In genomic region chr5:177507165-177507564, GRCh38 we compare ENCODE assay signal across 11 cellular contexts. TPM values are rescaled to one million over a fixed set of nuclear protein-coding genes. Genes with fewer than 3 reads are reported as not detected.
A peak's percentile ranks its signal among the peaks of the same experiment; 100 is the strongest.
DNase-seq lines count a peak whose midpoint lies in the region; ATAC-seq, FAIRE-seq and TF ChIP-seq lines count a peak whose summit lies in the region.
"Had no signal": no experiment of that assay in that cellular context is flagged by ENCODE, and none has a peak within 500 bp of the region (broad histone marks: within the 10 kb centered on the region; RNA-seq: fewer than 3 reads in every experiment).

No MANE protein-coding gene starts in this region.

- DNase-seq in LHCN-M2 (ENCODE audit: low read depth) (peak; percentile 26), K562 (ENCODE audit: extremely low read depth in 1 of 4, low spot score in 3 of 4) (peak in 1 of 4 experiments; percentile 68), neural progenitor cell (ENCODE audit: low spot score) (no peak), omental fat pad (ENCODE audit: low spot score) (no peak)
- no peak for DNase-seq in stimulated activated CD4-positive, alpha-beta T cell treated with anti-CD3 and anti-CD28 coated beads, Interleukin-2, amount 100 ng/mL, for 24 hours
- no peak for DNase-seq in CD8-positive, alpha-beta T cell
- DNase-seq: NCI-H2081 treated with DMSO at 0.1 percent for 48 hours, posterior cingulate gyrus had no signal

- H3K27me3 ChIP-seq in K562 (ENCODE audit: control insufficient read depth in 2 of 2, insufficient read depth in 2 of 2, low read length in 2 of 2) (no peaks in the 10 kb centered on the region), neural progenitor cell (no peaks in the 10 kb centered on the region)
- no peaks in the 10 kb centered on the region for H3K27me3 ChIP-seq in CD8-positive, alpha-beta T cell (ENCODE audit: insufficient read depth, low read length)
- H3K27me3 ChIP-seq: heart left ventricle had no signal

- H3K9me1 ChIP-seq in K562 (ENCODE audit: control insufficient read depth, insufficient read depth, low read length) = no peaks in the 10 kb centered on the region

- H3K4me3 ChIP-seq in GM08714 (ENCODE audit: low read length) (peak overlapping the region; percentile 66; the same call in 1 of the 2 replicates), K562 (no peak overlapping the region), neural progenitor cell (no peak overlapping the region)
- no peak overlapping the region for H3K4me3 ChIP-seq in CD8-positive, alpha-beta T cell (ENCODE audit: low read depth, low read length)

- intact Hi-C loops in K562 (cut with micrococcal nuclease) = no loop called here
- intact Hi-C loops in CD8-positive, alpha-beta T cell (cut with DNase I, micrococcal nuclease) = no loop called here

- TF ChIP-seq POLR2A in K562 (conservative IDR thresholded peaks at IDR 0.05) = no peak

- TF ChIP-seq EP300 in K562 (IDR thresholded peaks at IDR 0.05; ENCODE audit: low read length) = no peak

- no peak; a peak in 1 of 4 replicates for TF ChIP-seq RAD21 in K562 (CRISPR knock-in tag; conservative IDR thresholded peaks at IDR 0.05 in 1 of 2, IDR thresholded peaks at IDR 0.05 in 1 of 2)

- H3K9me3 Mint-ChIP-seq in neural progenitor cell = no peaks in the 10 kb centered on the region
- no peaks in the 10 kb centered on the region for H3K9me3 Mint-ChIP-seq in CD8-positive, alpha-beta T cell

- CTCF ChIA-PET in K562 (lab: Yijun Ruan, JAX; ENCODE audit: low intra/inter-chr PET ratio) = no interaction called here
- CTCF ChIA-PET in CD8-positive, alpha-beta T cell (lab: Charles Lee) = interaction anchor here (1.4 to 4.1 kb wide), 2 partner anchors 105 to 116 kb away, joined by 4 to 13 read pairs; no protein-coding TSS in a partner anchor

- in situ Hi-C loops in K562 (cut with MboI) = no loop called here

- no TSS peak for BruUV-seq in K562 (replicated peaks; lab: Mats Ljungman, UMichigan)

- H3K9ac ChIP-seq in K562 (ENCODE audit: insufficient read depth in 1 of 2, low read depth in 2 of 2, low read length in 2 of 2) (peak overlapping the region; percentile 1 to 89; a peak in 1 of 4 replicates), neural progenitor cell (no peak overlapping the region)

- peak overlapping the region; percentile 86 for H3K27ac Mint-ChIP-seq in neural progenitor cell
- no peak overlapping the region for H3K27ac Mint-ChIP-seq in CD8-positive, alpha-beta T cell
- H3K27ac Mint-ChIP-seq: activated naive CD8-positive, alpha-beta T cell had no signal

- peaks cover 13% of the 10 kb centered on the region for H3K4me1 Mint-ChIP-seq in neural progenitor cell
- peaks cover 5% of the 10 kb centered on the region for H3K4me1 Mint-ChIP-seq in CD8-positive, alpha-beta T cell (ENCODE audit: low read depth)

- H4K20me1 ChIP-seq in K562 (replicated peaks; ENCODE audit: control insufficient read depth, insufficient read depth, low read length) (no peaks in the 10 kb centered on the region), neural progenitor cell (ENCODE audit: low read depth) (no peaks in the 10 kb centered on the region)

- POLR2A ChIA-PET in K562 (lab: Yijun Ruan, JAX) = interaction anchor here (4.5 kb wide), 1 partner anchor 9 kb away, joined by 26 read pairs; the partner anchor contains the start of gene PDLIM7
- POLR2A ChIA-PET in CD8-positive, alpha-beta T cell (lab: Charles Lee) = no interaction called here

- H3K79me2 ChIP-seq in K562 (ENCODE audit: control insufficient read depth, insufficient read depth, low read length) (peaks cover 15% of the 10 kb centered on the region; the same call in 2 of the 3 replicates), neural progenitor cell (ENCODE audit: low read depth) (no peaks in the 10 kb centered on the region)

- WGBS in K562 (ENCODE audit: insufficient coverage, low coverage, missing lambda C conversion rate) = 59% methylated on average over 9 of the region's 9 CpGs

- H3K27ac ChIP-seq in K562 (ENCODE audit: extremely low read depth, low read depth, low read length) (peak overlapping the region; percentile 80), neural progenitor cell (no peak overlapping the region)
- no peak overlapping the region for H3K27ac ChIP-seq in CD8-positive, alpha-beta T cell (ENCODE audit: low read depth, low read length)
- H3K27ac ChIP-seq: heart left ventricle had no signal

- ATAC-seq in K562 (peak; percentile 43), omental fat pad (ENCODE audit: low FRiP score) (no peak)
- no peak for ATAC-seq in CD8-positive, alpha-beta T cell
- ATAC-seq: heart left ventricle had no signal

- H3F3A ChIP-seq in neural progenitor cell (ENCODE audit: low read depth) = no peaks in the 10 kb centered on the region

- H3K4me1 ChIP-seq in K562 (replicated peaks in 1 of 2; ENCODE audit: control insufficient read depth in 2 of 2, insufficient read depth in 2 of 2, low read length in 2 of 2) = peaks cover 27 to 68% of the 10 kb centered on the region in 2 experiments
- H3K4me1 ChIP-seq in neural progenitor cell = no peaks in the 10 kb centered on the region
- H3K4me1 ChIP-seq in CD8-positive, alpha-beta T cell (ENCODE audit: insufficient read depth, low read length) = no peaks in the 10 kb centered on the region

- H3K9me3 ChIP-seq in K562 (replicated peaks; ENCODE audit: control insufficient read depth, insufficient read depth, low read depth, low read length) (no peaks in the 10 kb centered on the region), neural progenitor cell (ENCODE audit: low read depth) (no peaks in the 10 kb centered on the region)
- H3K9me3 ChIP-seq in CD8-positive, alpha-beta T cell (ENCODE audit: low read length) = no peaks in the 10 kb centered on the region
- H3K9me3 ChIP-seq: heart left ventricle had no signal

- H2AFZ ChIP-seq in K562 (ENCODE audit: low read depth, low read length) = no peak overlapping the region
- H2AFZ ChIP-seq in neural progenitor cell (replicated peaks) = no peak overlapping the region

- H3K36me3 ChIP-seq in K562 (ENCODE audit: control insufficient read depth, insufficient read depth, low read length) = peaks cover 45% of the 10 kb centered on the region
- no peaks in the 10 kb centered on the region for H3K36me3 ChIP-seq in neural progenitor cell
- peaks cover 18% of the 10 kb centered on the region for H3K36me3 ChIP-seq in CD8-positive, alpha-beta T cell (ENCODE audit: insufficient read depth, low read length)

- peaks cover 8% of the 10 kb centered on the region for H3K27me3 Mint-ChIP-seq in neural progenitor cell (ENCODE audit: insufficient read depth, low read depth)
- no peaks in the 10 kb centered on the region for H3K27me3 Mint-ChIP-seq in CD8-positive, alpha-beta T cell (ENCODE audit: low read depth)
- H3K27me3 Mint-ChIP-seq: activated naive CD8-positive, alpha-beta T cell had no signal

- peak; percentile 92 for FAIRE-seq in K562 (lab: Jason Lieb, UNC)

- H3K4me2 ChIP-seq in K562 (ENCODE audit: insufficient read depth, low read length) = no peak overlapping the region
- no peak overlapping the region for H3K4me2 ChIP-seq in neural progenitor cell

- peaks cover 6% of the 10 kb centered on the region for H3K36me3 Mint-ChIP-seq in neural progenitor cell
- peaks cover 18% of the 10 kb centered on the region for H3K36me3 Mint-ChIP-seq in CD8-positive, alpha-beta T cell

- peak; percentile 46 to 69 (median 52) for TF ChIP-seq CTCF in K562 (IDR thresholded peaks at IDR 0.05 in 2 of 3, conservative IDR thresholded peaks at IDR 0.05 in 1 of 3; ENCODE audit: insufficient read depth in 2 of 3, low read depth in 1 of 3, low read length in 3 of 3)
- no peak for TF ChIP-seq CTCF in neural progenitor cell (IDR thresholded peaks at IDR 0.05)
- no peak for TF ChIP-seq CTCF in omental fat pad (IDR thresholded peaks at IDR 0.05)
- no peak for TF ChIP-seq CTCF in CD8-positive, alpha-beta T cell (IDR thresholded peaks at IDR 0.05)

- H3K4me3 Mint-ChIP-seq in neural progenitor cell = no peak overlapping the region
- H3K4me3 Mint-ChIP-seq in CD8-positive, alpha-beta T cell = no peak overlapping the region
- H3K4me3 Mint-ChIP-seq: activated naive CD8-positive, alpha-beta T cell had no signal

RNA-seq across cellular contexts. Expression of gene DOK3, which starts 2.5 kb away (rescaled TPM):
- total RNA-seq in LHCN-M2 (2014; rRNA removed) = 7.0 and 14.8 TPM in 2 replicates
- polyA plus RNA-seq in LHCN-M2 (2012) = 11.0 TPM
- total RNA-seq in K562 (2011; cell fraction: chromatin; rRNA removed; ENCODE audit: low replicate concordance) = 31.3 and 80.0 TPM in 2 replicates
- total RNA-seq in K562 (2011; cell fraction: nucleolus; rRNA removed) = 40.8 and 45.7 TPM in 2 replicates
- total RNA-seq in K562 (2011; cell fraction: nucleoplasm; rRNA removed) = 31.9 and 45.3 TPM in 2 replicates
- total RNA-seq in K562 (2014; rRNA removed) = 9.2 and 11.0 TPM in 2 replicates
- total RNA-seq in K562 (2014; rRNA removed; fragmentation: Illumina TruSeq; extraction: Trizol) = 2.0 TPM in 2 replicates
- total RNA-seq in K562 (2015; rRNA removed; fragmentation: Illumina TruSeq; extraction: Trizol) = 5.9 and 7.2 TPM in 2 replicates
- 15.7 and 21.1 TPM in 2 replicates for total RNA-seq in K562 (2021)
- 8.0 and 16.1 TPM in 2 replicates for polyA plus RNA-seq in K562 (2011; rRNA removed)
- polyA plus RNA-seq in K562 (2011; cell fraction: cytosol; rRNA removed) = 15.1 and 21.5 TPM in 2 replicates
- polyA plus RNA-seq in K562 (2011; cell fraction: nucleus; rRNA removed) = 70.3 and 111 TPM in 2 replicates
- 14.5 and 23.5 TPM in 2 replicates for polyA plus RNA-seq in K562 (2012)
- 10.1 and 12.5 TPM in 2 replicates for polyA plus RNA-seq in K562 (2014; fragmentation: Illumina TruSeq; extraction: Trizol)
- 1 to 10 TPM; 1.3 to 1.7 TPM for polyA plus RNA-seq in K562 (2014; fragmentation: Nextera tagmentation; extraction: Ambion mirVana)
- 16.9 and 23.0 TPM in 2 replicates for polyA plus RNA-seq in K562 (2014; rRNA removed)
- 3.9 and 4.1 TPM in 2 replicates for polyA minus RNA-seq in K562 (2011; rRNA and poly(A)+ RNA removed)
- polyA minus RNA-seq in K562 (2011; cell fraction: cytosol; rRNA and poly(A)+ RNA removed) = 7.4 and 11.9 TPM in 2 replicates
- 18.3 and 19.9 TPM in 2 replicates for polyA minus RNA-seq in K562 (2011; cell fraction: nucleus; rRNA and poly(A)+ RNA removed)
- total RNA-seq in neural progenitor cell (ENCODE audit: low replicate concordance) = 0.54 and 0.93 TPM in 2 replicates
- 10 to 100 TPM in 3 of 4 donors, 1 to 10 TPM in 1; 7.4 to 41.0 (median 16.3) TPM for total RNA-seq in omental fat pad
- total RNA-seq in CD8-positive, alpha-beta T cell = 1 to 10 TPM; 1.1 to 1.2 TPM

RNA-seq across cellular contexts. Expression of gene DDX41, which starts 9.6 kb away (rescaled TPM):
- 153 and 185 TPM in 2 replicates for total RNA-seq in LHCN-M2 (2014; rRNA removed)
- 307 TPM for polyA plus RNA-seq in LHCN-M2 (2012)
- 156 and 392 TPM in 2 replicates for total RNA-seq in K562 (2011; cell fraction: chromatin; rRNA removed; ENCODE audit: low replicate concordance)
- 235 and 242 TPM in 2 replicates for total RNA-seq in K562 (2011; cell fraction: nucleolus; rRNA removed)
- 123 and 170 TPM in 2 replicates for total RNA-seq in K562 (2011; cell fraction: nucleoplasm; rRNA removed)
- 284 and 396 TPM in 2 replicates for total RNA-seq in K562 (2014; rRNA removed)
- total RNA-seq in K562 (2014; rRNA removed; fragmentation: Illumina TruSeq; extraction: Trizol) = 41.4 and 53.7 TPM in 2 replicates
- 97.1 and 116 TPM in 2 replicates for total RNA-seq in K562 (2015; rRNA removed; fragmentation: Illumina TruSeq; extraction: Trizol)
- 164 and 167 TPM in 2 replicates for total RNA-seq in K562 (2021)
- 138 and 148 TPM in 2 replicates for polyA plus RNA-seq in K562 (2011; rRNA removed)
- polyA plus RNA-seq in K562 (2011; cell fraction: cytosol; rRNA removed) = 199 and 327 TPM in 2 replicates
- polyA plus RNA-seq in K562 (2011; cell fraction: nucleus; rRNA removed) = 545 and 753 TPM in 2 replicates
- polyA plus RNA-seq in K562 (2012) = 166 and 178 TPM in 2 replicates
- polyA plus RNA-seq in K562 (2014; fragmentation: Illumina TruSeq; extraction: Trizol) = 94.9 and 113 TPM in 2 replicates
- 10 to 100 TPM; 38.2 to 60.1 TPM for polyA plus RNA-seq in K562 (2014; fragmentation: Nextera tagmentation; extraction: Ambion mirVana)
- 234 and 236 TPM in 2 replicates for polyA plus RNA-seq in K562 (2014; rRNA removed)
- polyA minus RNA-seq in K562 (2011; rRNA and poly(A)+ RNA removed) = 143 and 154 TPM in 2 replicates
- 157 and 376 TPM in 2 replicates for polyA minus RNA-seq in K562 (2011; cell fraction: cytosol; rRNA and poly(A)+ RNA removed)
- 191 and 218 TPM in 2 replicates for polyA minus RNA-seq in K562 (2011; cell fraction: nucleus; rRNA and poly(A)+ RNA removed)
- 60.7 and 118 TPM in 2 replicates for total RNA-seq in neural progenitor cell (ENCODE audit: low replicate concordance)
- 10 to 100 TPM; 66.2 to 93.7 (median 73.6) TPM for total RNA-seq in omental fat pad
- total RNA-seq in CD8-positive, alpha-beta T cell = 10 to 100 TPM; 66.8 to 71.0 TPM

RNA-seq across cellular contexts. Expression of gene PDLIM7, which starts 9.8 kb away (rescaled TPM):
- total RNA-seq in LHCN-M2 (2014; rRNA removed) (252 and 281 TPM in 2 replicates), K562 (2014; rRNA removed) (85.6 and 89.0 TPM in 2 replicates), K562 (2014; rRNA removed; fragmentation: Illumina TruSeq; extraction: Trizol) (6.4 and 10.4 TPM in 2 replicates), K562 (2015; rRNA removed; fragmentation: Illumina TruSeq; extraction: Trizol) (32.6 and 38.1 TPM in 2 replicates), K562 (2021) (112 and 124 TPM in 2 replicates), neural progenitor cell (ENCODE audit: low replicate concordance) (38.7 and 208 TPM in 2 replicates), omental fat pad (10 to 100 TPM; 20.0 to 63.2 (median 34.2) TPM)
- polyA plus RNA-seq in LHCN-M2 (2012) = 380 TPM
- total RNA-seq in K562 (2011; cell fraction: chromatin; rRNA removed; ENCODE audit: low replicate concordance) = 145 and 420 TPM in 2 replicates
- total RNA-seq in K562 (2011; cell fraction: nucleolus; rRNA removed) = 271 and 275 TPM in 2 replicates
- total RNA-seq in K562 (2011; cell fraction: nucleoplasm; rRNA removed) = 200 and 231 TPM in 2 replicates
- polyA plus RNA-seq in K562 (2011; rRNA removed) (34.7 and 66.8 TPM in 2 replicates), K562 (2014; fragmentation: Illumina TruSeq; extraction: Trizol) (25.5 and 49.4 TPM in 2 replicates), K562 (2014; fragmentation: Nextera tagmentation; extraction: Ambion mirVana) (1 to 10 TPM; 2.1 to 4.1 TPM), K562 (2014; rRNA removed) (115 and 119 TPM in 2 replicates)
- polyA plus RNA-seq in K562 (2011; cell fraction: cytosol; rRNA removed) = 40.6 and 105 TPM in 2 replicates
- polyA plus RNA-seq in K562 (2011; cell fraction: nucleus; rRNA removed) = 255 and 454 TPM in 2 replicates
- polyA plus RNA-seq in K562 (2012) = 79.5 and 127 TPM in 2 replicates
- polyA minus RNA-seq in K562 (2011; rRNA and poly(A)+ RNA removed) = 18.4 and 18.7 TPM in 2 replicates
- polyA minus RNA-seq in K562 (2011; cell fraction: cytosol; rRNA and poly(A)+ RNA removed) = 39.0 and 41.5 TPM in 2 replicates
- 90.7 and 100 TPM in 2 replicates for polyA minus RNA-seq in K562 (2011; cell fraction: nucleus; rRNA and poly(A)+ RNA removed)
- 1 to 10 TPM; 6.6 to 7.1 TPM for total RNA-seq in CD8-positive, alpha-beta T cell

RNA-seq across cellular contexts. Expression of gene DBN1, which starts 33.7 kb away (rescaled TPM):
- total RNA-seq in LHCN-M2 (2014; rRNA removed) (210 and 233 TPM in 2 replicates), K562 (2014; rRNA removed) (72.9 and 87.2 TPM in 2 replicates), K562 (2014; rRNA removed; fragmentation: Illumina TruSeq; extraction: Trizol) (11.7 and 12.3 TPM in 2 replicates), K562 (2015; rRNA removed; fragmentation: Illumina TruSeq; extraction: Trizol) (27.9 and 33.0 TPM in 2 replicates), K562 (2021) (78.9 and 84.3 TPM in 2 replicates), neural progenitor cell (ENCODE audit: low replicate concordance) (113 and 338 TPM in 2 replicates), omental fat pad (10 to 100 TPM; 33.5 to 78.5 (median 38.3) TPM)
- 245 TPM for polyA plus RNA-seq in LHCN-M2 (2012)
- total RNA-seq in K562 (2011; cell fraction: chromatin; rRNA removed; ENCODE audit: low replicate concordance) = 62.9 and 114 TPM in 2 replicates
- 51.0 and 54.6 TPM in 2 replicates for total RNA-seq in K562 (2011; cell fraction: nucleolus; rRNA removed)
- total RNA-seq in K562 (2011; cell fraction: nucleoplasm; rRNA removed) = 24.9 and 46.2 TPM in 2 replicates
- polyA plus RNA-seq in K562 (2011; rRNA removed) (34.3 and 44.2 TPM in 2 replicates), K562 (2014; fragmentation: Illumina TruSeq; extraction: Trizol) (22.1 and 54.4 TPM in 2 replicates), K562 (2014; fragmentation: Nextera tagmentation; extraction: Ambion mirVana) (under 1 TPM; 0.25 to 0.34 TPM), K562 (2014; rRNA removed) (53.2 and 81.8 TPM in 2 replicates)
- 21.2 and 83.9 TPM in 2 replicates for polyA plus RNA-seq in K562 (2011; cell fraction: cytosol; rRNA removed)
- polyA plus RNA-seq in K562 (2011; cell fraction: nucleus; rRNA removed) = 142 and 188 TPM in 2 replicates
- polyA plus RNA-seq in K562 (2012) = 44.7 and 45.1 TPM in 2 replicates
- polyA minus RNA-seq in K562 (2011; rRNA and poly(A)+ RNA removed) = 20.0 and 24.6 TPM in 2 replicates
- polyA minus RNA-seq in K562 (2011; cell fraction: cytosol; rRNA and poly(A)+ RNA removed) = 26.6 and 37.0 TPM in 2 replicates
- 30.0 and 61.5 TPM in 2 replicates for polyA minus RNA-seq in K562 (2011; cell fraction: nucleus; rRNA and poly(A)+ RNA removed)
- total RNA-seq in CD8-positive, alpha-beta T cell = 10 to 100 TPM; 16.2 to 19.9 TPM

RNA-seq across cellular contexts. Expression of gene FAM193B, which starts 47.2 kb away (rescaled TPM):
- total RNA-seq in LHCN-M2 (2014; rRNA removed) (19.8 and 24.5 TPM in 2 replicates), K562 (2014; rRNA removed) (33.6 and 53.1 TPM in 2 replicates), K562 (2014; rRNA removed; fragmentation: Illumina TruSeq; extraction: Trizol) (15.2 and 18.0 TPM in 2 replicates), K562 (2015; rRNA removed; fragmentation: Illumina TruSeq; extraction: Trizol) (31.7 and 37.3 TPM in 2 replicates), K562 (2021) (58.7 and 59.4 TPM in 2 replicates), neural progenitor cell (ENCODE audit: low replicate concordance) (42.5 and 78.5 TPM in 2 replicates), omental fat pad (10 to 100 TPM; 43.3 to 92.5 (median 50.9) TPM)
- 19.2 TPM for polyA plus RNA-seq in LHCN-M2 (2012)
- total RNA-seq in K562 (2011; cell fraction: chromatin; rRNA removed; ENCODE audit: low replicate concordance) = 296 and 489 TPM in 2 replicates
- 300 and 332 TPM in 2 replicates for total RNA-seq in K562 (2011; cell fraction: nucleolus; rRNA removed)
- 230 and 273 TPM in 2 replicates for total RNA-seq in K562 (2011; cell fraction: nucleoplasm; rRNA removed)
- polyA plus RNA-seq in K562 (2011; rRNA removed) (51.5 and 73.5 TPM in 2 replicates), K562 (2014; fragmentation: Illumina TruSeq; extraction: Trizol) (44.1 and 45.0 TPM in 2 replicates), K562 (2014; fragmentation: Nextera tagmentation; extraction: Ambion mirVana) (1 to 10 TPM; 4.4 to 5.0 TPM), K562 (2014; rRNA removed) (73.4 and 76.4 TPM in 2 replicates)
- polyA plus RNA-seq in K562 (2011; cell fraction: cytosol; rRNA removed) = 30.7 and 38.5 TPM in 2 replicates
- 492 and 661 TPM in 2 replicates for polyA plus RNA-seq in K562 (2011; cell fraction: nucleus; rRNA removed)
- polyA plus RNA-seq in K562 (2012) = 52.7 and 87.6 TPM in 2 replicates
- 11.0 and 15.0 TPM in 2 replicates for polyA minus RNA-seq in K562 (2011; rRNA and poly(A)+ RNA removed)
- 10.5 and 24.3 TPM in 2 replicates for polyA minus RNA-seq in K562 (2011; cell fraction: cytosol; rRNA and poly(A)+ RNA removed)
- 47.3 and 51.4 TPM in 2 replicates for polyA minus RNA-seq in K562 (2011; cell fraction: nucleus; rRNA and poly(A)+ RNA removed)
- total RNA-seq in CD8-positive, alpha-beta T cell = 100 to 1,000 TPM; 136 to 141 TPM

Comparison
In these comparisons a context has a peak if more than half of its experiments do, and no peak if none do; other contexts are left out.
1. CTCF ChIP-seq: peak in K562 (3 of 3); none in neural progenitor cell (single experiment), omental fat pad (0 of 3) and CD8-positive, alpha-beta T cell (single experiment).